In the genomic region with DNA sequence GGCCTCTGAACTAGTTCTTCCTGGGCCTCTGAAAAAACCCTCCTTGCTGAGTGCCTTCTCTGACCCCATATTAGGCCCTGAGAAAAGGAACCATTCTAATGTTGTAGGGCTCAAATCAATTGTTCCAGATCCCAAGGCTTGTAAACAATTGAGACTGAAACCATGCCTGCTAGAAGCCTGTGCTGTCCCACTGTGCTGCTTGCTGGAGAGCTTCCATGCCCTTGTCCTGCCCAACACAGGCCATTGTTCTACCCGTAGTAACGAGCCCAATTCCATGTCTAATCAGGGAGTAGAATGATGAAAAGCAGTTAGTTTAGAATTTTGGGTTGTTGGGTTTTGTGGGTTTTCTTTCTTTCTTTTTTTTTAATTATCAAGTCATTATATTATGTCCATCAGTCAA, we compare ENCODE assay signal across 1 cellular context.
TF ChIP-seq lines count a peak whose summit lies in the region.

No MANE protein-coding gene starts in this region.

TF ChIP-seq in A549, 52 proteins besides CTCF, POLR2A, EP300 and RAD21:
- TF ChIP-seq FOXS1 (CRISPR knock-in tag; IDR thresholded peaks at IDR 0.05): no peak
- no peak for TF ChIP-seq TFCP2L1 (CRISPR knock-in tag; IDR thresholded peaks at IDR 0.05)
- no peak for TF ChIP-seq MYC (IDR thresholded peaks at IDR 0.05; ENCODE audit: borderline replicate concordance, low read length)
- no peak for TF ChIP-seq CBX2 (IDR thresholded peaks at IDR 0.05; ENCODE audit: borderline replicate concordance, low read depth)
- TF ChIP-seq RCOR1 (IDR thresholded peaks at IDR 0.05; ENCODE audit: low read depth, low read length): no peak
- TF ChIP-seq, protein P1, sequence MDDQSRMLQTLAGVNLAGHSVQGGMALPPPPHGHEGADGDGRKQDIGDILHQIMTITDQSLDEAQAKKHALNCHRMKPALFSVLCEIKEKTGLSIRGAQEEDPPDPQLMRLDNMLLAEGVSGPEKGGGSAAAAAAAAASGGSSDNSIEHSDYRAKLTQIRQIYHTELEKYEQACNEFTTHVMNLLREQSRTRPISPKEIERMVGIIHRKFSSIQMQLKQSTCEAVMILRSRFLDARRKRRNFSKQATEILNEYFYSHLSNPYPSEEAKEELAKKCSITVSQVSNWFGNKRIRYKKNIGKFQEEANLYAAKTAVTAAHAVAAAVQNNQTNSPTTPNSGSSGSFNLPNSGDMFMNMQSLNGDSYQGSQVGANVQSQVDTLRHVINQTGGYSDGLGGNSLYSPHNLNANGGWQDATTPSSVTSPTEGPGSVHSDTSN (IDR thresholded peaks at IDR 0.05): no peak
